In the genomic region with DNA sequence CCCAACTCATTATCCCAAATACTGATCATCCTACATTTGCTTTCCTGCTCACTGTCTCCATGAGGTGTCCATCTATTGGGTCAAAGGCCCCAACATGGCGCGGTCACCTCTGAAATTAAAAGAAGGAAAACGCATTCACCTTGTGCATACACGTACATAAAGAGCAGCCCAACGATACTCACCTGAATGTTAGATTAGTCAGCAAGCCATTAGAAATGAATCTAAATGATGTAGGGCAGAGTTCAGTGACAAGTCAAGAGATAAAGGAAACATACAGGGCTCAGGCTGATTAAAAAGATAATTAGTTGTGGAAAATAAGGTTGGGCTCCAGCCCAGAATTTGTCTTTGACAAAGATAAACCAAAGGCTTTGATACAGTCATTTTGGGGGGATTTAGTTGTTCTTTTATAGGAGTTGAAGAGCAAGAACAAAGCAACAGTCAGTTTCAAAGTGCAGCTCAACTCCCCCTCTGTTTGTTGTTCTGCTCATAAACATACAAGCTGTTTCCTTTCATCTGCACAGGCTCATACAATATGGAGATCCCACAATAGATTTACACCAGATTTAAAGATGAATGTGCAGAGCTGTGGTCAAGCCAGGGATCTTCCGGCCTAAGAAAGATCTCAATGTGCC, we compare ENCODE assay signal across 21 cellular contexts. TPM values are rescaled to one million over a fixed set of nuclear protein-coding genes. Genes with fewer than 3 reads are reported as not detected.
A peak's percentile ranks its signal among the peaks of the same experiment; 100 is the strongest.
DNase-seq lines count a peak whose midpoint lies in the region; ATAC-seq, FAIRE-seq and TF ChIP-seq lines count a peak whose summit lies in the region.
"Had no signal": no experiment of that assay in that cellular context is flagged by ENCODE, and none has a peak within 500 bp of the region (broad histone marks: within the 10 kb centered on the region; RNA-seq: fewer than 3 reads in every experiment).

No MANE protein-coding gene starts in this region.

- H3K4me3 ChIP-seq in HepG2 (replicated peaks in 1 of 3; ENCODE audit: insufficient read depth in 1 of 3, low read depth in 2 of 3, low read length in 3 of 3) = no peak overlapping the region; a peak in 1 of 6 replicates
- no peak overlapping the region for H3K4me3 ChIP-seq in right lobe of liver
- no peak overlapping the region for H3K4me3 ChIP-seq in MM.1S (ENCODE audit: low read length)
- H3K4me3 ChIP-seq: BLaER1, SJCRH30 had no signal

- H4K20me1 ChIP-seq in HepG2 (ENCODE audit: insufficient read depth, low read length) = no peaks in the 10 kb centered on the region
- H4K20me1 ChIP-seq in MM.1S (ENCODE audit: insufficient read depth, low read length) = no peaks in the 10 kb centered on the region
- H4K20me1 ChIP-seq: BLaER1 had no signal

- H3K9me3 ChIP-seq in HepG2 (ENCODE audit: low read length) (no peaks in the 10 kb centered on the region), right lobe of liver (no peaks in the 10 kb centered on the region), MM.1S (replicated peaks; ENCODE audit: insufficient read depth, low read length) (no peaks in the 10 kb centered on the region)
- H3K9me3 ChIP-seq: BLaER1, SJCRH30 had no signal

- no peak for TF ChIP-seq POLR2A in HepG2 (IDR thresholded peaks at IDR 0.05; ENCODE audit: insufficient read depth in 1 of 2, low read depth in 2 of 2, low read length in 2 of 2)
- no peak for TF ChIP-seq POLR2A in right lobe of liver (IDR thresholded peaks at IDR 0.05)

- H3F3A ChIP-seq in MM.1S (ENCODE audit: insufficient read depth, low read length) = no peaks in the 10 kb centered on the region

- TF ChIP-seq EP300 in HepG2 (IDR thresholded peaks at IDR 0.05; ENCODE audit: low read depth in 2 of 2, low read length in 2 of 2) (peak in 1 of 2 experiments; percentile 26; a peak in 1 of 4 replicates), HepG2 (CRISPR knock-in tag; IDR thresholded peaks at IDR 0.05; ENCODE audit: borderline replicate concordance) (no peak)

- DNase-seq in HepG2 (ENCODE audit: low spot score) (peak; percentile 81), right lobe of liver (no peak), nephron progenitor cell (no peak), type B pancreatic cell (ENCODE audit: extremely low spot score, unreplicated experiment) (no peak), osteocyte (ENCODE audit: extremely low spot score, unreplicated experiment) (no peak), NOMO-1 treated with dmso at 0.1 percent for 144 hours (lab: John Stamatoyannopoulos, UW; ENCODE audit: unreplicated experiment) (no peak), MM.1S (no peak)
- DNase-seq: CD8-positive, alpha-beta memory T cell; HFFc6; KBM-7; MV-4-11; NCI-H1930; NCI-H226; NCI-H526; SJCRH30 had no signal

- FAIRE-seq in HepG2 (lab: Jason Lieb, UNC) = peak; percentile 70
- FAIRE-seq: A204.1, GM12891, GM18507, H54 had no signal

- TF ChIP-seq RAD21 in HepG2 (CRISPR knock-in tag; IDR thresholded peaks at IDR 0.05) = no peak

- no peaks in the 10 kb centered on the region for H3K9me2 ChIP-seq in MM.1S (replicated peaks; ENCODE audit: insufficient read depth, low read length)

- H3K9me3 Mint-ChIP-seq in brain (no peaks in the 10 kb centered on the region), nephron progenitor cell (no peaks in the 10 kb centered on the region), type B pancreatic cell (no peaks in the 10 kb centered on the region), osteocyte (ENCODE audit: unreplicated experiment) (no peaks in the 10 kb centered on the region)
- H3K9me3 Mint-ChIP-seq: CD8-positive, alpha-beta memory T cell; HFFc6 had no signal

- H3K36me3 Mint-ChIP-seq in brain (peaks cover 55% of the 10 kb centered on the region), nephron progenitor cell (ENCODE audit: low read depth) (peaks cover 68% of the 10 kb centered on the region), type B pancreatic cell (peaks cover 39% of the 10 kb centered on the region), osteocyte (ENCODE audit: unreplicated experiment) (peaks cover 65% of the 10 kb centered on the region)

- intact Hi-C loops in HepG2 (cut with micrococcal nuclease; ENCODE audit: unreplicated experiment) (loop anchor here (2.0 kb wide), 1 partner anchor 20 kb away; no protein-coding TSS in a partner anchor), right lobe of liver (cut with DNase I) (no loop called here)

- no peak overlapping the region for H2AFZ ChIP-seq in HepG2 (ENCODE audit: low read length)
- H2AFZ ChIP-seq in MM.1S (ENCODE audit: low read length) = no peak overlapping the region

- peak overlapping the region; percentile 58 for H3K27ac ChIP-seq in HepG2 (ENCODE audit: extremely low read length, insufficient read depth, low read length)
- no peak overlapping the region for H3K27ac ChIP-seq in right lobe of liver
- H3K27ac ChIP-seq in MM.1S (ENCODE audit: low read length) = no peak overlapping the region
- H3K27ac ChIP-seq: BLaER1, SJCRH30 had no signal

- H3K4me2 ChIP-seq in HepG2 (ENCODE audit: low read depth, low read length) = peak overlapping the region; percentile 32
- no peak overlapping the region for H3K4me2 ChIP-seq in MM.1S (ENCODE audit: low read depth, low read length)
- H3K4me2 ChIP-seq: BLaER1 had no signal

- BruUV-seq in HepG2 (replicated peaks; lab: Mats Ljungman, UMichigan) = no TSS peak

- ATAC-seq in HepG2 (peak; percentile 78), right lobe of liver (no peak)

- H3K27me3 Mint-ChIP-seq in brain (no peaks in the 10 kb centered on the region), nephron progenitor cell (ENCODE audit: low read depth, poor library complexity) (no peaks in the 10 kb centered on the region), type B pancreatic cell (no peaks in the 10 kb centered on the region), osteocyte (ENCODE audit: unreplicated experiment) (no peaks in the 10 kb centered on the region)
- H3K27me3 Mint-ChIP-seq: CD8-positive, alpha-beta memory T cell had no signal

- WGBS in HepG2 (ENCODE audit: low lambda C conversion rate) = 65% methylated on average over 6 of the region's 6 CpGs
- 90% methylated on average over 6 of the region's 6 CpGs for WGBS in right lobe of liver (ENCODE audit: insufficient coverage, low coverage, low lambda C conversion rate, missing lambda C conversion rate)

- in situ Hi-C loops in HepG2 (cut with HindIII; ENCODE audit: extremely low pct_ligation_motif_present, low pct_unique_long_range_greater_than_20kb) = no loop called here

- no peak for TF ChIP-seq CTCF in HepG2 (CRISPR knock-in tag; IDR thresholded peaks at IDR 0.05)
- no peak for TF ChIP-seq CTCF in right lobe of liver (IDR thresholded peaks at IDR 0.05)
- no peak for TF ChIP-seq CTCF in brain (conservative IDR thresholded peaks at IDR 0.05)
- no peak for TF ChIP-seq CTCF in nephron progenitor cell (IDR thresholded peaks at IDR 0.05)
- TF ChIP-seq CTCF in type B pancreatic cell (conservative IDR thresholded peaks at IDR 0.05) = no peak
- TF ChIP-seq CTCF in osteocyte (IDR thresholded peaks at IDR 0.05) = no peak
- no peak for TF ChIP-seq CTCF in MM.1S (IDR thresholded peaks at IDR 0.05; ENCODE audit: low read length)

- H3K4me1 Mint-ChIP-seq in brain (no peaks in the 10 kb centered on the region), nephron progenitor cell (peaks cover 15% of the 10 kb centered on the region), type B pancreatic cell (ENCODE audit: unreplicated experiment) (peaks cover 8% of the 10 kb centered on the region), osteocyte (ENCODE audit: unreplicated experiment) (no peaks in the 10 kb centered on the region)

- H3K9ac ChIP-seq in HepG2 (ENCODE audit: insufficient read depth, low read depth, low read length) = no peak overlapping the region
- no peak overlapping the region for H3K9ac ChIP-seq in MM.1S (ENCODE audit: low read length)
- H3K9ac ChIP-seq: BLaER1 had no signal

- H3K27ac Mint-ChIP-seq in brain (peak overlapping the region in 4 of 5 experiments; percentile 46 to 65 (median 58)), nephron progenitor cell (peak overlapping the region; percentile 85), type B pancreatic cell (peak overlapping the region; percentile 35), osteocyte (ENCODE audit: unreplicated experiment) (no peak overlapping the region)
- H3K27ac Mint-ChIP-seq: HFFc6 had no signal

- no peaks in the 10 kb centered on the region for H3K27me3 ChIP-seq in HepG2 (ENCODE audit: control insufficient read depth in 1 of 2, insufficient read depth in 2 of 2, low read length in 2 of 2)
- H3K27me3 ChIP-seq in right lobe of liver = no peaks in the 10 kb centered on the region
- no peaks in the 10 kb centered on the region for H3K27me3 ChIP-seq in MM.1S (replicated peaks; ENCODE audit: insufficient read depth, low read length)
- H3K27me3 ChIP-seq: BLaER1, SJCRH30 had no signal

- no peak overlapping the region for H3K4me3 Mint-ChIP-seq in brain
- H3K4me3 Mint-ChIP-seq in nephron progenitor cell = no peak overlapping the region
- H3K4me3 Mint-ChIP-seq in type B pancreatic cell = no peak overlapping the region
- H3K4me3 Mint-ChIP-seq in osteocyte (ENCODE audit: unreplicated experiment) = no peak overlapping the region
- H3K4me3 Mint-ChIP-seq: CD8-positive, alpha-beta memory T cell; HFFc6 had no signal

- H3K4me1 ChIP-seq in HepG2 (ENCODE audit: insufficient read depth, low read length) = peaks cover 48% of the 10 kb centered on the region
- no peaks in the 10 kb centered on the region for H3K4me1 ChIP-seq in right lobe of liver
- H3K4me1 ChIP-seq in MM.1S (ENCODE audit: low read length) = no peaks in the 10 kb centered on the region
- H3K4me1 ChIP-seq: BLaER1, SJCRH30 had no signal

- H3K36me3 ChIP-seq in HepG2 (replicated peaks in 1 of 2; ENCODE audit: control insufficient read depth in 1 of 2, insufficient read depth in 2 of 2, low read length in 2 of 2) (peaks cover 8 to 27% of the 10 kb centered on the region in 2 experiments), right lobe of liver (peaks cover 0 to 46% (median 3%) of the 10 kb centered on the region in 4 donors), MM.1S (replicated peaks; ENCODE audit: insufficient read depth, low read length) (0 out of 2 replicates have a peak, but pooled peaks cover 3% of the 10 kb centered on the region)

- H3K79me2 ChIP-seq in HepG2 (ENCODE audit: insufficient read depth, low read length) (no peaks in the 10 kb centered on the region), MM.1S (ENCODE audit: low read length) (no peaks in the 10 kb centered on the region)

- POLR2A ChIA-PET in HepG2 (lab: Yijun Ruan, JAX) = interaction anchor here (1.0 to 1.9 kb wide), 4 partner anchors 27 to 167 kb away, joined by 5 to 7 read pairs (median 6); a partner anchor contains a TSS

- CTCF ChIA-PET in HepG2 (lab: Yijun Ruan, JAX; ENCODE audit: low intra/inter-chr PET ratio, low total read pairs) = no interaction called here

RNA-seq across cellular contexts. Expression of a gene that starts 21.1 kb away (rescaled TPM):
- 0.04 and 0.08 TPM in 2 replicates for total RNA-seq in HepG2 (2016; rRNA removed; fragmentation: Illumina TruSeq; extraction: Trizol)
- not detected in 2 replicates for total RNA-seq in HepG2 (2016; cell fraction: cytosol; rRNA removed; fragmentation: Illumina TruSeq; extraction: Trizol; ENCODE audit: low read depth)
- 0.10 and 0.11 TPM in 2 replicates for total RNA-seq in HepG2 (2016; cell fraction: insoluble cytoplasmic fraction; rRNA removed; fragmentation: Illumina TruSeq; extraction: Trizol)
- total RNA-seq in HepG2 (2016; cell fraction: membrane; rRNA removed; fragmentation: Illumina TruSeq; extraction: Trizol) = not detected in 2 replicates
- total RNA-seq in HepG2 (2016; cell fraction: nucleus; rRNA removed; fragmentation: Illumina TruSeq; extraction: Trizol) = not detected in 2 replicates
- 0.48 and 0.58 TPM in 2 replicates for polyA plus RNA-seq in HepG2 (2011; rRNA removed)
- polyA plus RNA-seq in HepG2 (2011; cell fraction: cytosol; rRNA removed) = 0.31 and 0.54 TPM in 2 replicates
- 0.52 and 0.95 TPM in 2 replicates for polyA plus RNA-seq in HepG2 (2011; cell fraction: nucleus; rRNA removed)
- 0.24 and 0.31 TPM in 2 replicates for polyA plus RNA-seq in HepG2 (2012)
- polyA plus RNA-seq in HepG2 (2016; cell fraction: cytosol; fragmentation: Illumina TruSeq; extraction: Trizol; ENCODE audit: low read depth) = not detected in 2 replicates
- polyA plus RNA-seq in HepG2 (2016; cell fraction: insoluble cytoplasmic fraction; fragmentation: Illumina TruSeq; extraction: Trizol; ENCODE audit: low read depth) = not detected in 2 replicates
- polyA plus RNA-seq in HepG2 (2016; cell fraction: membrane; fragmentation: Illumina TruSeq; extraction: Trizol; ENCODE audit: low read depth) = 0.12 TPM in 1 of 2 replicates, not detected in the other
- polyA plus RNA-seq in HepG2 (2016; cell fraction: nucleus; fragmentation: Illumina TruSeq; extraction: Trizol; ENCODE audit: insufficient read depth, low read depth) = 0.16 TPM in 1 of 2 replicates, not detected in the other
- 0.28 TPM in 1 of 2 replicates, not detected in the other for polyA minus RNA-seq in HepG2 (2011; rRNA and poly(A)+ RNA removed; ENCODE audit: low replicate concordance)
- polyA minus RNA-seq in HepG2 (2011; cell fraction: cytosol; rRNA and poly(A)+ RNA removed) = not detected in 2 replicates
- 0.26 and 0.50 TPM in 2 replicates for polyA minus RNA-seq in HepG2 (2011; cell fraction: nucleus; rRNA and poly(A)+ RNA removed)
- total RNA-seq in right lobe of liver = under 1 TPM in 5 of 6 experiments, not detected in 1; 0.09 to 0.43 (median 0.21) TPM
- 5.1 TPM for polyA plus RNA-seq in brain (ENCODE audit: insufficient read depth, low read depth, low replicate concordance)
- total RNA-seq in type B pancreatic cell (ENCODE audit: low replicate concordance) = 0.45 and 0.46 TPM in 2 replicates
- 1.3 and 1.6 TPM in 2 replicates for total RNA-seq in osteocyte
- polyA plus RNA-seq: CD8-positive, alpha-beta memory T cell had no signal
